3 cellular contexts compared by ENCODE assay signal in the genomic region with DNA sequence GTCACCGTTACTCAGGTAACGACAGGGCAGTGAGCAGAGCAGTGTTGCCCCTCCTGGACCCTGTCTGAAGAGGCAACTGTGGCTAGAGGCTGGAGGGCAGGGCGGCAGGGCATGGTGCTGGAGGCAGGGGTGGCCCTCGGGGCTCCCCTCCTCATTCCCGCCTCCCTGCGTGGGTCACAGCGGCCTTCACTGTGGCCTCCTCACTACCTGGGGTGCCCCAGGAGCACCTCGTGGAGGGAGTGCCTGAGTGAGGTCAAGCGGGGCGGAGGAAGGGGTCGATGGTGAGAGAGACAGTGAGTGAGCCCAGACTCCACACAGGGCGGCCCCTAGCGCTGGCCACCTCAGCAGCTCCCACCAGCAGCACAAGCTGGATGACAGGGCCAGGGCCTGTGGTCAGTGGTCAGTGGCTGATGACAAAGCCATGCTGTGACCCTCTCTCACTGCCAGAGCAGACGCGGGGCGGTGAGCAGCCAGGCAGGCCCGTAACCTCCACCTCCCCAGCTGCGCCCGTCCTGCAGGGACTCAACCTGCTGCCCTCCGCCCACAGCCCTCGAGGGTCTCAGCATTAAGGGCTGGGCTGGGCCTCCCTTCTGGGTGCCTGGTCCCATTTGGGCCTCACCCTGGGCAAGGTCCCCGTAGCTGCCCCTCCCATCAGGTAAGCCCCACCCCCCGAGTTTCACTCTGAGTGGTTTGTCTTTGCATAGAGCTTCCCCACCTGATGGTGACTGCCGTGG.
TF ChIP-seq lines count a peak whose summit lies in the region.

No MANE protein-coding gene starts in this region.

TF ChIP-seq in SK-N-SH, 30 proteins besides CTCF, POLR2A, EP300 and RAD21:
- TF ChIP-seq, protein P1, sequence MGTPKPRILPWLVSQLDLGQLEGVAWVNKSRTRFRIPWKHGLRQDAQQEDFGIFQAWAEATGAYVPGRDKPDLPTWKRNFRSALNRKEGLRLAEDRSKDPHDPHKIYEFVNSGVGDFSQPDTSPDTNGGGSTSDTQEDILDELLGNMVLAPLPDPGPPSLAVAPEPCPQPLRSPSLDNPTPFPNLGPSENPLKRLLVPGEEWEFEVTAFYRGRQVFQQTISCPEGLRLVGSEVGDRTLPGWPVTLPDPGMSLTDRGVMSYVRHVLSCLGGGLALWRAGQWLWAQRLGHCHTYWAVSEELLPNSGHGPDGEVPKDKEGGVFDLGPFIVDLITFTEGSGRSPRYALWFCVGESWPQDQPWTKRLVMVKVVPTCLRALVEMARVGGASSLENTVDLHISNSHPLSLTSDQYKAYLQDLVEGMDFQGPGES (IDR thresholded peaks at IDR 0.05; ENCODE audit: low read depth, low read length): no peak
- no peak for TF ChIP-seq YY1 (IDR thresholded peaks at IDR 0.05; ENCODE audit: low read depth)
- no peak for TF ChIP-seq TEAD4 (IDR thresholded peaks at IDR 0.05; ENCODE audit: borderline replicate concordance, insufficient read depth)
- TF ChIP-seq CHD2 (IDR thresholded peaks at IDR 0.05; ENCODE audit: low read length, partially characterized antibody): no peak
- no peak for TF ChIP-seq TCF12 (IDR thresholded peaks at IDR 0.05)
- no peak for TF ChIP-seq RXRA (IDR thresholded peaks at IDR 0.05; ENCODE audit: borderline replicate concordance, low read depth)
- no peak for TF ChIP-seq RFX5 (IDR thresholded peaks at IDR 0.05; ENCODE audit: low read length)
- TF ChIP-seq, protein P2, sequence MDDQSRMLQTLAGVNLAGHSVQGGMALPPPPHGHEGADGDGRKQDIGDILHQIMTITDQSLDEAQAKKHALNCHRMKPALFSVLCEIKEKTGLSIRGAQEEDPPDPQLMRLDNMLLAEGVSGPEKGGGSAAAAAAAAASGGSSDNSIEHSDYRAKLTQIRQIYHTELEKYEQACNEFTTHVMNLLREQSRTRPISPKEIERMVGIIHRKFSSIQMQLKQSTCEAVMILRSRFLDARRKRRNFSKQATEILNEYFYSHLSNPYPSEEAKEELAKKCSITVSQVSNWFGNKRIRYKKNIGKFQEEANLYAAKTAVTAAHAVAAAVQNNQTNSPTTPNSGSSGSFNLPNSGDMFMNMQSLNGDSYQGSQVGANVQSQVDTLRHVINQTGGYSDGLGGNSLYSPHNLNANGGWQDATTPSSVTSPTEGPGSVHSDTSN (IDR thresholded peaks at IDR 0.05): no peak
- no peak for TF ChIP-seq GABPA (IDR thresholded peaks at IDR 0.05; ENCODE audit: low read depth)
- TF ChIP-seq, protein P3, sequence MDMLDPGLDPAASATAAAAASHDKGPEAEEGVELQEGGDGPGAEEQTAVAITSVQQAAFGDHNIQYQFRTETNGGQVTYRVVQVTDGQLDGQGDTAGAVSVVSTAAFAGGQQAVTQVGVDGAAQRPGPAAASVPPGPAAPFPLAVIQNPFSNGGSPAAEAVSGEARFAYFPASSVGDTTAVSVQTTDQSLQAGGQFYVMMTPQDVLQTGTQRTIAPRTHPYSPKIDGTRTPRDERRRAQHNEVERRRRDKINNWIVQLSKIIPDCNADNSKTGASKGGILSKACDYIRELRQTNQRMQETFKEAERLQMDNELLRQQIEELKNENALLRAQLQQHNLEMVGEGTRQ (IDR thresholded peaks at IDR 0.05; ENCODE audit: borderline replicate concordance, low read depth, low read length): no peak
- TF ChIP-seq RCOR1 (IDR thresholded peaks at IDR 0.05; ENCODE audit: low read length): no peak
- TF ChIP-seq EZH2phosphoT487 (IDR thresholded peaks at IDR 0.05; ENCODE audit: borderline replicate concordance, low read depth): no peak
- TF ChIP-seq FOXJ3 (CRISPR knock-in tag; IDR thresholded peaks at IDR 0.05): no peak
- TF ChIP-seq FOSL2 (IDR thresholded peaks at IDR 0.05; ENCODE audit: borderline replicate concordance, low read depth): no peak
- no peak for TF ChIP-seq TAF1 (IDR thresholded peaks at IDR 0.05; ENCODE audit: borderline replicate concordance, low read depth, low read length)
- TF ChIP-seq JUND (IDR thresholded peaks at IDR 0.05): no peak
- no peak for TF ChIP-seq SIN3A (IDR thresholded peaks at IDR 0.05; ENCODE audit: borderline replicate concordance, low read depth, low read length)
- no peak for TF ChIP-seq FOXM1 (IDR thresholded peaks at IDR 0.05; ENCODE audit: low read depth)

TF ChIP-seq in SK-N-SH treated with all-trans-retinoic acid at 6 μM for 48 hours, 23 proteins besides CTCF, POLR2A, EP300 and RAD21:
- TF ChIP-seq ZNF565 (CRISPR knock-in tag; conservative IDR thresholded peaks at IDR 0.05; ENCODE audit: low read depth) (no peak), ESRRG (CRISPR knock-in tag; IDR thresholded peaks at IDR 0.05) (no peak), ZFP30 (CRISPR knock-in tag; IDR thresholded peaks at IDR 0.05) (no peak), RARB (CRISPR knock-in tag; IDR thresholded peaks at IDR 0.05) (no peak), CSDC2 (CRISPR knock-in tag; IDR thresholded peaks at IDR 0.05) (no peak), TCF4 (CRISPR knock-in tag; IDR thresholded peaks at IDR 0.05; ENCODE audit: borderline replicate concordance) (no peak)
- TF ChIP-seq, protein P4, sequence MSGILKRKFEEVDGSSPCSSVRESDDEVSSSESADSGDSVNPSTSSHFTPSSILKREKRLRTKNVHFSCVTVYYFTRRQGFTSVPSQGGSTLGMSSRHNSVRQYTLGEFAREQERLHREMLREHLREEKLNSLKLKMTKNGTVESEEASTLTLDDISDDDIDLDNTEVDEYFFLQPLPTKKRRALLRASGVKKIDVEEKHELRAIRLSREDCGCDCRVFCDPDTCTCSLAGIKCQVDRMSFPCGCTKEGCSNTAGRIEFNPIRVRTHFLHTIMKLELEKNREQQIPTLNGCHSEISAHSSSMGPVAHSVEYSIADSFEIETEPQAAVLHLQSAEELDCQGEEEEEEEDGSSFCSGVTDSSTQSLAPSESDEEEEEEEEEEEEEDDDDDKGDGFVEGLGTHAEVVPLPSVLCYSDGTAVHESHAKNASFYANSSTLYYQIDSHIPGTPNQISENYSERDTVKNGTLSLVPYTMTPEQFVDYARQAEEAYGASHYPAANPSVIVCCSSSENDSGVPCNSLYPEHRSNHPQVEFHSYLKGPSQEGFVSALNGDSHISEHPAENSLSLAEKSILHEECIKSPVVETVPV (CRISPR knock-in tag; IDR thresholded peaks at IDR 0.05): no peak

TF ChIP-seq in IMR-90, 13 proteins besides CTCF, POLR2A, EP300 and RAD21:
- TF ChIP-seq, protein P3 (IDR thresholded peaks at IDR 0.05; ENCODE audit: low read depth, low read length): no peak
- TF ChIP-seq FOS (IDR thresholded peaks at IDR 0.05; ENCODE audit: low read depth, low read length) (no peak), MAFK (IDR thresholded peaks at IDR 0.05; ENCODE audit: low read depth, low read length) (no peak), BHLHE40 (IDR thresholded peaks at IDR 0.05; ENCODE audit: low read depth, low read length) (no peak), RFX5 (IDR thresholded peaks at IDR 0.05; ENCODE audit: low read depth, low read length) (no peak), MXI1 (IDR thresholded peaks at IDR 0.05; ENCODE audit: borderline replicate concordance, low read depth, low read length) (no peak), SMC3 (IDR thresholded peaks at IDR 0.05; ENCODE audit: low read depth, low read length) (no peak), CHD1 (IDR thresholded peaks at IDR 0.05; ENCODE audit: low read depth, low read length) (no peak), NFE2L2 (IDR thresholded peaks at IDR 0.05; ENCODE audit: low read depth, low read length) (no peak), CEBPB (IDR thresholded peaks at IDR 0.05; ENCODE audit: low read depth, low read length) (no peak), MAZ (IDR thresholded peaks at IDR 0.05; ENCODE audit: borderline replicate concordance, low read depth, low read length) (no peak)
- TF ChIP-seq, protein P5, sequence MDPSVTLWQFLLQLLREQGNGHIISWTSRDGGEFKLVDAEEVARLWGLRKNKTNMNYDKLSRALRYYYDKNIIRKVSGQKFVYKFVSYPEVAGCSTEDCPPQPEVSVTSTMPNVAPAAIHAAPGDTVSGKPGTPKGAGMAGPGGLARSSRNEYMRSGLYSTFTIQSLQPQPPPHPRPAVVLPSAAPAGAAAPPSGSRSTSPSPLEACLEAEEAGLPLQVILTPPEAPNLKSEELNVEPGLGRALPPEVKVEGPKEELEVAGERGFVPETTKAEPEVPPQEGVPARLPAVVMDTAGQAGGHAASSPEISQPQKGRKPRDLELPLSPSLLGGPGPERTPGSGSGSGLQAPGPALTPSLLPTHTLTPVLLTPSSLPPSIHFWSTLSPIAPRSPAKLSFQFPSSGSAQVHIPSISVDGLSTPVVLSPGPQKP (IDR thresholded peaks at IDR 0.05; ENCODE audit: borderline replicate concordance, low read depth, low read length): no peak
